In genomic region chr1:157819215-157819614, GRCh38 we compare ENCODE assay signal across 25 cellular contexts. TPM values are rescaled to one million over a fixed set of nuclear protein-coding genes. Genes with fewer than 3 reads are reported as not detected.
"Had no signal": no experiment of that assay in that cellular context is flagged by ENCODE, and none has a peak within 500 bp of the region (broad histone marks: within the 10 kb centered on the region; RNA-seq: fewer than 3 reads in every experiment).

No MANE protein-coding gene starts in this region.

- ATAC-seq: left cardiac atrium had no signal

- H3K4me1 ChIP-seq: colonic mucosa, esophagus squamous epithelium, left ventricle myocardium inferior, lower lobe of right lung, right atrium auricular region, sigmoid colon, tibial nerve, upper lobe of right lung, vagina had no signal

- H3K79me2 ChIP-seq: hepatocyte had no signal

- H3K4me3 ChIP-seq: colonic mucosa, esophagus squamous epithelium, hepatocyte, left ventricle myocardium inferior, lower lobe of right lung, right atrium auricular region, sigmoid colon, skin epidermis, upper lobe of right lung, vagina had no signal

- H3K9me3 ChIP-seq: colonic mucosa, esophagus squamous epithelium, sigmoid colon, upper lobe of right lung, vagina had no signal

- H2AFZ ChIP-seq: hepatocyte had no signal

- H3K9me3 Mint-ChIP-seq: memory B cell, naive B cell had no signal

- H3K36me3 ChIP-seq: colonic mucosa, esophagus squamous epithelium, left ventricle myocardium inferior, lower lobe of right lung, right atrium auricular region, sigmoid colon, tibial nerve, upper lobe of right lung, vagina had no signal

- DNase-seq: colonic mucosa; dermis blood vessel endothelial cell; esophagus squamous epithelium; foreskin fibroblast; head of caudate nucleus; kidney; left cardiac atrium; left ventricle myocardium inferior; lower lobe of right lung; midbrain; nephron progenitor cell; posterior cingulate gyrus; sigmoid colon; stimulated activated CD4-positive, alpha-beta T cell treated with anti-CD3 and anti-CD28 coated beads, Interleukin-12 subunit alpha, Interleukin-12 subunit beta, amount 100 ng/mL, for 4 hours; upper lobe of right lung had no signal

- H3K27me3 ChIP-seq: colonic mucosa, esophagus squamous epithelium, hepatocyte, right atrium auricular region, sigmoid colon, tibial nerve, upper lobe of right lung, vagina had no signal

- H3K4me2 ChIP-seq: hepatocyte had no signal

- H3K27ac ChIP-seq: colonic mucosa, esophagus squamous epithelium, hepatocyte, left ventricle myocardium inferior, lower lobe of right lung, right atrium auricular region, sigmoid colon, skin epidermis, tibial nerve, upper lobe of right lung, vagina had no signal

- H3K27ac Mint-ChIP-seq: memory B cell; naive B cell; nephron progenitor cell; stimulated activated naive CD8-positive, alpha-beta T cell treated with anti-CD3 and anti-CD28 coated beads, Interleukin-15, Interleukin-2, amounts not matched to agents 100 ng/mL and 50 ng/mL, for 24 hours had no signal

- H3K4me1 Mint-ChIP-seq: nephron progenitor cell had no signal

- H3K27me3 Mint-ChIP-seq: memory B cell, naive B cell had no signal

- H3K4me3 Mint-ChIP-seq: memory B cell; naive B cell; nephron progenitor cell; stimulated activated naive CD8-positive, alpha-beta T cell treated with anti-CD3 and anti-CD28 coated beads, Interleukin-15, Interleukin-2, amounts not matched to agents 100 ng/mL and 50 ng/mL, for 24 hours had no signal

RNA-seq across cellular contexts. Expression of gene FCRL1, which starts 0.7 kb away (rescaled TPM):
- total RNA-seq: dermis blood vessel endothelial cell, epithelial cell of proximal tubule, esophagus squamous epithelium, hepatocyte, left ventricle myocardium inferior, osteocyte, sigmoid colon, tibial nerve had no signal
- polyA plus RNA-seq: hepatocyte had no signal

RNA-seq across cellular contexts. Expression of gene CD5L, which starts 22.4 kb away (rescaled TPM):
- total RNA-seq: colonic mucosa, dermis blood vessel endothelial cell, epithelial cell of proximal tubule, hepatocyte, osteocyte, sigmoid colon, tibial nerve, vagina had no signal
- polyA plus RNA-seq: hepatocyte had no signal

RNA-seq across cellular contexts. Expression of gene FCRL2, which starts 42.3 kb away (rescaled TPM):
- total RNA-seq: dermis blood vessel endothelial cell, epithelial cell of proximal tubule, left cardiac atrium, left ventricle myocardium inferior, osteocyte, right atrium auricular region, sigmoid colon, vagina had no signal
- polyA plus RNA-seq: hepatocyte had no signal
